Comparison of ENCODE assay signal across 14 cellular contexts in genomic region chr6:84350397-84350796, GRCh38.
"Had no signal": no experiment of that assay in that cellular context is flagged by ENCODE, and none has a peak within 500 bp of the region (broad histone marks: within the 10 kb centered on the region; RNA-seq: fewer than 3 reads in every experiment).

No MANE protein-coding gene starts in this region.

- H3K27me3 ChIP-seq: brain microvascular endothelial cell, suprapubic skin had no signal

- DNase-seq: activated CD4-positive, alpha-beta T cell treated with anti-CD3 and anti-CD28 coated beads, Interleukin-2, amount 50 U/mL, for 4 hours; activated naive CD4-positive, alpha-beta T cell treated with Interleukin-2 at 50 U/mL for 16 hours; activated T-cell treated with anti-CD3 and anti-CD28 coated beads for 4 hours; anterior cingulate cortex; brain microvascular endothelial cell; effector CD8-positive, alpha-beta T cell; left ventricle myocardium superior; mesenchymal stem cell; right cardiac atrium; stimulated activated naive CD8-positive, alpha-beta T cell treated with anti-CD3 and anti-CD28 coated beads, Interleukin-15, Interleukin-2, amounts not matched to agents 100 U/mL and 50 U/mL, for 24 hours; SW 1271 had no signal

- H3K4me1 ChIP-seq: prostate gland, suprapubic skin had no signal

- H3K27ac ChIP-seq: brain microvascular endothelial cell, prostate gland, suprapubic skin had no signal

- H3K36me3 ChIP-seq: brain microvascular endothelial cell, prostate gland, suprapubic skin had no signal

- ATAC-seq: activated CD4-positive, CD25-positive, alpha-beta regulatory T cell treated with anti-CD3 and anti-CD28 coated beads, Interleukin-2, amount 50 U/mL, for 24 hours; left ventricle myocardium superior; right cardiac atrium; stimulated activated naive CD8-positive, alpha-beta T cell treated with anti-CD3 and anti-CD28 coated beads, Interleukin-15, Interleukin-2, amounts not matched to agents 100 U/mL and 50 U/mL, for 24 hours had no signal

- H3K9me3 ChIP-seq: prostate gland, suprapubic skin had no signal

- H3K4me3 ChIP-seq: prostate gland, suprapubic skin had no signal
